In the genomic region with DNA sequence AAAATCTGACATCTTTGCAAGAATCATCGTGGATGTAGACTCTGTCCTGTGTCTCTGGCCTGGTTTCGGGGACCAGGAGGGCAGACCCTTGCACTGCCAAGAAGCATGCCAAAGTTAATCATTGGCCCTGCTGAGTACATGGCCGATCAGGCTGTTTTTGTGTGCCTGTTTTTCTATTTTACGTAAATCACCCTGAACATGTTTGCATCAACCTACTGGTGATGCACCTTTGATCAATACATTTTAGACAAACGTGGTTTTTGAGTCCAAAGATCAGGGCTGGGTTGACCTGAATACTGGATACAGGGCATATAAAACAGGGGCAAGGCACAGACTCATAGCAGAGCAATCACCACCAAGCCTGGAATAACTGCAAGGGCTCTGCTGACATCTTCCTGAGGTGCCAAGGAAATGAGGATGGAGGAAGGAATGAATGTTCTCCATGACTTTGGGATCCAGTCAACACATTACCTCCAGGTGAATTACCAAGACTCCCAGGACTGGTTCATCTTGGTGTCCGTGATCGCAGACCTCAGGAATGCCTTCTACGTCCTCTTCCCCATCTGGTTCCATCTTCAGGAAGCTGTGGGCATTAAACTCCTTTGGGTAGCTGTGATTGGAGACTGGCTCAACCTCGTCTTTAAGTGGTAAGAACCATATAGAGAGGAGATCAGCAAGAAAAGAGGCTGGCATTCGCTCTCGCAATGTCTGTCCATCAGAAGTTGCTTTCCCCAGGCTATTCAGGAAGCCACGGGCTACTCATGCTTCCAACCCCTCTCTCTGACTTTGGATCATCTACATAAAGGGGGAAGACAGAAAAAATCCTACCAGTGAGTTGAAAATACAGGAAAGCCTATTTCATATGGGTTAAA, we compare ENCODE assay signal across 1 cellular context.
TF ChIP-seq lines count a peak whose summit lies in the region.

A gene (plus strand): TSS at position 340 of the 872 bp plus-strand sequence. CDS start 78 bp downstream, at position 418.

TF ChIP-seq in HepG2, 621 proteins besides CTCF, POLR2A, EP300 and RAD21 (continued from another document and continues in another):
- TF ChIP-seq, protein P1, sequence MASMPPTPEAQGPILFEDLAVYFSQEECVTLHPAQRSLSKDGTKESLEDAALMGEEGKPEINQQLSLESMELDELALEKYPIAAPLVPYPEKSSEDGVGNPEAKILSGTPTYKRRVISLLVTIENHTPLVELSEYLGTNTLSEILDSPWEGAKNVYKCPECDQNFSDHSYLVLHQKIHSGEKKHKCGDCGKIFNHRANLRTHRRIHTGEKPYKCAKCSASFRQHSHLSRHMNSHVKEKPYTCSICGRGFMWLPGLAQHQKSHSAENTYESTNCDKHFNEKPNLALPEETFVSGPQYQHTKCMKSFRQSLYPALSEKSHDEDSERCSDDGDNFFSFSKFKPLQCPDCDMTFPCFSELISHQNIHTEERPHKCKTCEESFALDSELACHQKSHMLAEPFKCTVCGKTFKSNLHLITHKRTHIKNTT (CRISPR knock-in tag; IDR thresholded peaks at IDR 0.05), result no peak
- TF ChIP-seq RAD51 (IDR thresholded peaks at IDR 0.05; ENCODE audit: borderline replicate concordance) (no peak), MTF1 (CRISPR knock-in tag; IDR thresholded peaks at IDR 0.05) (no peak), ARID2 (CRISPR knock-in tag; IDR thresholded peaks at IDR 0.05; ENCODE audit: borderline replicate concordance) (no peak), ZNF556 (CRISPR knock-in tag; IDR thresholded peaks at IDR 0.05; ENCODE audit: borderline replicate concordance) (0 out of 2 replicates have a peak, but pooled peaks have one; percentile 62), ZNF75D (CRISPR knock-in tag; IDR thresholded peaks at IDR 0.05; ENCODE audit: borderline replicate concordance) (no peak), ZNF264 (CRISPR knock-in tag; IDR thresholded peaks at IDR 0.05) (peak; percentile 62; the same call in 1 of the 2 replicates), ZNF124 (CRISPR knock-in tag; IDR thresholded peaks at IDR 0.05) (no peak), ZNF337 (CRISPR knock-in tag; IDR thresholded peaks at IDR 0.05; ENCODE audit: borderline replicate concordance, low read depth) (0 out of 2 replicates have a peak, but pooled peaks have one; percentile 39), KLF9 (CRISPR knock-in tag; IDR thresholded peaks at IDR 0.05; ENCODE audit: low read depth) (no peak), ZSCAN21 (CRISPR knock-in tag; IDR thresholded peaks at IDR 0.05; ENCODE audit: borderline replicate concordance) (no peak), HIVEP1 (CRISPR knock-in tag; IDR thresholded peaks at IDR 0.05) (no peak), GATA4 (IDR thresholded peaks at IDR 0.05; ENCODE audit: borderline replicate concordance, low read depth) (peak; percentile 42; the same call in 1 of the 2 replicates), POLR2G (IDR thresholded peaks at IDR 0.05; ENCODE audit: low read depth, low read length) (no peak), MAFK (conservative IDR thresholded peaks at IDR 0.05 in 1 of 2, IDR thresholded peaks at IDR 0.05 in 1 of 2; ENCODE audit: low read length in 2 of 2) (no peak), DNMT1 (CRISPR knock-in tag; IDR thresholded peaks at IDR 0.05) (no peak), SUZ12 (IDR thresholded peaks at IDR 0.05; ENCODE audit: low read depth, low read length) (no peak), POLR2AphosphoS5 (IDR thresholded peaks at IDR 0.05; ENCODE audit: low read depth, low read length) (peak; percentile 97), KDM3A (CRISPR knock-in tag; IDR thresholded peaks at IDR 0.05; ENCODE audit: low read depth) (peak; percentile 59; the same call in 1 of the 2 replicates), DPF2 (CRISPR knock-in tag; IDR thresholded peaks at IDR 0.05; ENCODE audit: borderline replicate concordance, low read depth) (peak; percentile 78), CEBPB (IDR thresholded peaks at IDR 0.05; ENCODE audit: borderline replicate concordance, low read depth, low read length) (peak; percentile 71), KLF6 (CRISPR knock-in tag; IDR thresholded peaks at IDR 0.05) (peak; percentile 23; the same call in 1 of the 2 replicates), ZNF224 (CRISPR knock-in tag; IDR thresholded peaks at IDR 0.05) (no peak), ZNF546 (CRISPR knock-in tag; conservative IDR thresholded peaks at IDR 0.05) (no peak), ZNF484 (CRISPR knock-in tag; IDR thresholded peaks at IDR 0.05; ENCODE audit: borderline replicate concordance, low read depth) (no peak), REL (CRISPR knock-in tag; conservative IDR thresholded peaks at IDR 0.05) (no peak), NKX3-1 (CRISPR knock-in tag; IDR thresholded peaks at IDR 0.05) (no peak), SRY (CRISPR knock-in tag; IDR thresholded peaks at IDR 0.05) (no peak), ZMYM2 (CRISPR knock-in tag; IDR thresholded peaks at IDR 0.05) (no peak)
- TF ChIP-seq, protein P2, sequence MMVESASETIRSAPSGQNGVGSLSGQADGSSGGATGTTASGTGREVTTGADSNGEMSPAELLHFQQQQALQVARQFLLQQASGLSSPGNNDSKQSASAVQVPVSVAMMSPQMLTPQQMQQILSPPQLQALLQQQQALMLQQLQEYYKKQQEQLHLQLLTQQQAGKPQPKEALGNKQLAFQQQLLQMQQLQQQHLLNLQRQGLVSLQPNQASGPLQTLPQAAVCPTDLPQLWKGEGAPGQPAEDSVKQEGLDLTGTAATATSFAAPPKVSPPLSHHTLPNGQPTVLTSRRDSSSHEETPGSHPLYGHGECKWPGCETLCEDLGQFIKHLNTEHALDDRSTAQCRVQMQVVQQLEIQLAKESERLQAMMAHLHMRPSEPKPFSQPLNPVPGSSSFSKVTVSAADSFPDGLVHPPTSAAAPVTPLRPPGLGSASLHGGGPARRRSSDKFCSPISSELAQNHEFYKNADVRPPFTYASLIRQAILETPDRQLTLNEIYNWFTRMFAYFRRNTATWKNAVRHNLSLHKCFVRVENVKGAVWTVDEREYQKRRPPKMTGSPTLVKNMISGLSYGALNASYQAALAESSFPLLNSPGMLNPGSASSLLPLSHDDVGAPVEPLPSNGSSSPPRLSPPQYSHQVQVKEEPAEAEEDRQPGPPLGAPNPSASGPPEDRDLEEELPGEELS (CRISPR knock-in tag; IDR thresholded peaks at IDR 0.05), result peak; percentile 88
- TF ChIP-seq, protein P3, sequence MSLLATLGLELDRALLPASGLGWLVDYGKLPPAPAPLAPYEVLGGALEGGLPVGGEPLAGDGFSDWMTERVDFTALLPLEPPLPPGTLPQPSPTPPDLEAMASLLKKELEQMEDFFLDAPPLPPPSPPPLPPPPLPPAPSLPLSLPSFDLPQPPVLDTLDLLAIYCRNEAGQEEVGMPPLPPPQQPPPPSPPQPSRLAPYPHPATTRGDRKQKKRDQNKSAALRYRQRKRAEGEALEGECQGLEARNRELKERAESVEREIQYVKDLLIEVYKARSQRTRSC (CRISPR knock-in tag; IDR thresholded peaks at IDR 0.05; ENCODE audit: low read depth), result no peak
- TF ChIP-seq, protein P4, sequence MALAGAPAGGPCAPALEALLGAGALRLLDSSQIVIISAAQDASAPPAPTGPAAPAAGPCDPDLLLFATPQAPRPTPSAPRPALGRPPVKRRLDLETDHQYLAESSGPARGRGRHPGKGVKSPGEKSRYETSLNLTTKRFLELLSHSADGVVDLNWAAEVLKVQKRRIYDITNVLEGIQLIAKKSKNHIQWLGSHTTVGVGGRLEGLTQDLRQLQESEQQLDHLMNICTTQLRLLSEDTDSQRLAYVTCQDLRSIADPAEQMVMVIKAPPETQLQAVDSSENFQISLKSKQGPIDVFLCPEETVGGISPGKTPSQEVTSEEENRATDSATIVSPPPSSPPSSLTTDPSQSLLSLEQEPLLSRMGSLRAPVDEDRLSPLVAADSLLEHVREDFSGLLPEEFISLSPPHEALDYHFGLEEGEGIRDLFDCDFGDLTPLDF (CRISPR knock-in tag; IDR thresholded peaks at IDR 0.05), result no peak
- TF ChIP-seq, protein P5, sequence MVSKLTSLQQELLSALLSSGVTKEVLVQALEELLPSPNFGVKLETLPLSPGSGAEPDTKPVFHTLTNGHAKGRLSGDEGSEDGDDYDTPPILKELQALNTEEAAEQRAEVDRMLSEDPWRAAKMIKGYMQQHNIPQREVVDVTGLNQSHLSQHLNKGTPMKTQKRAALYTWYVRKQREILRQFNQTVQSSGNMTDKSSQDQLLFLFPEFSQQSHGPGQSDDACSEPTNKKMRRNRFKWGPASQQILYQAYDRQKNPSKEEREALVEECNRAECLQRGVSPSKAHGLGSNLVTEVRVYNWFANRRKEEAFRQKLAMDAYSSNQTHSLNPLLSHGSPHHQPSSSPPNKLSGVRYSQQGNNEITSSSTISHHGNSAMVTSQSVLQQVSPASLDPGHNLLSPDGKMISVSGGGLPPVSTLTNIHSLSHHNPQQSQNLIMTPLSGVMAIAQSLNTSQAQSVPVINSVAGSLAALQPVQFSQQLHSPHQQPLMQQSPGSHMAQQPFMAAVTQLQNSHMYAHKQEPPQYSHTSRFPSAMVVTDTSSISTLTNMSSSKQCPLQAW (CRISPR knock-in tag; IDR thresholded peaks at IDR 0.05), result peak; percentile 99
- TF ChIP-seq, protein P6, sequence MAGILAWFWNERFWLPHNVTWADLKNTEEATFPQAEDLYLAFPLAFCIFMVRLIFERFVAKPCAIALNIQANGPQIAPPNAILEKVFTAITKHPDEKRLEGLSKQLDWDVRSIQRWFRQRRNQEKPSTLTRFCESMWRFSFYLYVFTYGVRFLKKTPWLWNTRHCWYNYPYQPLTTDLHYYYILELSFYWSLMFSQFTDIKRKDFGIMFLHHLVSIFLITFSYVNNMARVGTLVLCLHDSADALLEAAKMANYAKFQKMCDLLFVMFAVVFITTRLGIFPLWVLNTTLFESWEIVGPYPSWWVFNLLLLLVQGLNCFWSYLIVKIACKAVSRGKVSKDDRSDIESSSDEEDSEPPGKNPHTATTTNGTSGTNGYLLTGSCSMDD (CRISPR knock-in tag; IDR thresholded peaks at IDR 0.05), result no peak
- TF ChIP-seq, protein P7, sequence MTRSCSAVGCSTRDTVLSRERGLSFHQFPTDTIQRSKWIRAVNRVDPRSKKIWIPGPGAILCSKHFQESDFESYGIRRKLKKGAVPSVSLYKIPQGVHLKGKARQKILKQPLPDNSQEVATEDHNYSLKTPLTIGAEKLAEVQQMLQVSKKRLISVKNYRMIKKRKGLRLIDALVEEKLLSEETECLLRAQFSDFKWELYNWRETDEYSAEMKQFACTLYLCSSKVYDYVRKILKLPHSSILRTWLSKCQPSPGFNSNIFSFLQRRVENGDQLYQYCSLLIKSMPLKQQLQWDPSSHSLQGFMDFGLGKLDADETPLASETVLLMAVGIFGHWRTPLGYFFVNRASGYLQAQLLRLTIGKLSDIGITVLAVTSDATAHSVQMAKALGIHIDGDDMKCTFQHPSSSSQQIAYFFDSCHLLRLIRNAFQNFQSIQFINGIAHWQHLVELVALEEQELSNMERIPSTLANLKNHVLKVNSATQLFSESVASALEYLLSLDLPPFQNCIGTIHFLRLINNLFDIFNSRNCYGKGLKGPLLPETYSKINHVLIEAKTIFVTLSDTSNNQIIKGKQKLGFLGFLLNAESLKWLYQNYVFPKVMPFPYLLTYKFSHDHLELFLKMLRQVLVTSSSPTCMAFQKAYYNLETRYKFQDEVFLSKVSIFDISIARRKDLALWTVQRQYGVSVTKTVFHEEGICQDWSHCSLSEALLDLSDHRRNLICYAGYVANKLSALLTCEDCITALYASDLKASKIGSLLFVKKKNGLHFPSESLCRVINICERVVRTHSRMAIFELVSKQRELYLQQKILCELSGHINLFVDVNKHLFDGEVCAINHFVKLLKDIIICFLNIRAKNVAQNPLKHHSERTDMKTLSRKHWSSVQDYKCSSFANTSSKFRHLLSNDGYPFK (CRISPR knock-in tag; IDR thresholded peaks at IDR 0.05; ENCODE audit: borderline replicate concordance), result no peak
- TF ChIP-seq, protein P8, sequence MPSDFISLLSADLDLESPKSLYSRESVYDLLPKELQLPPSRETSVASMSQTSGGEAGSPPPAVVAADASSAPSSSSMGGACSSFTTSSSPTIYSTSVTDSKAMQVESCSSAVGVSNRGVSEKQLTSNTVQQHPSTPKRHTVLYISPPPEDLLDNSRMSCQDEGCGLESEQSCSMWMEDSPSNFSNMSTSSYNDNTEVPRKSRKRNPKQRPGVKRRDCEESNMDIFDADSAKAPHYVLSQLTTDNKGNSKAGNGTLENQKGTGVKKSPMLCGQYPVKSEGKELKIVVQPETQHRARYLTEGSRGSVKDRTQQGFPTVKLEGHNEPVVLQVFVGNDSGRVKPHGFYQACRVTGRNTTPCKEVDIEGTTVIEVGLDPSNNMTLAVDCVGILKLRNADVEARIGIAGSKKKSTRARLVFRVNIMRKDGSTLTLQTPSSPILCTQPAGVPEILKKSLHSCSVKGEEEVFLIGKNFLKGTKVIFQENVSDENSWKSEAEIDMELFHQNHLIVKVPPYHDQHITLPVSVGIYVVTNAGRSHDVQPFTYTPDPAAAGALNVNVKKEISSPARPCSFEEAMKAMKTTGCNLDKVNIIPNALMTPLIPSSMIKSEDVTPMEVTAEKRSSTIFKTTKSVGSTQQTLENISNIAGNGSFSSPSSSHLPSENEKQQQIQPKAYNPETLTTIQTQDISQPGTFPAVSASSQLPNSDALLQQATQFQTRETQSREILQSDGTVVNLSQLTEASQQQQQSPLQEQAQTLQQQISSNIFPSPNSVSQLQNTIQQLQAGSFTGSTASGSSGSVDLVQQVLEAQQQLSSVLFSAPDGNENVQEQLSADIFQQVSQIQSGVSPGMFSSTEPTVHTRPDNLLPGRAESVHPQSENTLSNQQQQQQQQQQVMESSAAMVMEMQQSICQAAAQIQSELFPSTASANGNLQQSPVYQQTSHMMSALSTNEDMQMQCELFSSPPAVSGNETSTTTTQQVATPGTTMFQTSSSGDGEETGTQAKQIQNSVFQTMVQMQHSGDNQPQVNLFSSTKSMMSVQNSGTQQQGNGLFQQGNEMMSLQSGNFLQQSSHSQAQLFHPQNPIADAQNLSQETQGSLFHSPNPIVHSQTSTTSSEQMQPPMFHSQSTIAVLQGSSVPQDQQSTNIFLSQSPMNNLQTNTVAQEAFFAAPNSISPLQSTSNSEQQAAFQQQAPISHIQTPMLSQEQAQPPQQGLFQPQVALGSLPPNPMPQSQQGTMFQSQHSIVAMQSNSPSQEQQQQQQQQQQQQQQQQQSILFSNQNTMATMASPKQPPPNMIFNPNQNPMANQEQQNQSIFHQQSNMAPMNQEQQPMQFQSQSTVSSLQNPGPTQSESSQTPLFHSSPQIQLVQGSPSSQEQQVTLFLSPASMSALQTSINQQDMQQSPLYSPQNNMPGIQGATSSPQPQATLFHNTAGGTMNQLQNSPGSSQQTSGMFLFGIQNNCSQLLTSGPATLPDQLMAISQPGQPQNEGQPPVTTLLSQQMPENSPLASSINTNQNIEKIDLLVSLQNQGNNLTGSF (CRISPR knock-in tag; IDR thresholded peaks at IDR 0.05), result no peak
- TF ChIP-seq, protein P9, sequence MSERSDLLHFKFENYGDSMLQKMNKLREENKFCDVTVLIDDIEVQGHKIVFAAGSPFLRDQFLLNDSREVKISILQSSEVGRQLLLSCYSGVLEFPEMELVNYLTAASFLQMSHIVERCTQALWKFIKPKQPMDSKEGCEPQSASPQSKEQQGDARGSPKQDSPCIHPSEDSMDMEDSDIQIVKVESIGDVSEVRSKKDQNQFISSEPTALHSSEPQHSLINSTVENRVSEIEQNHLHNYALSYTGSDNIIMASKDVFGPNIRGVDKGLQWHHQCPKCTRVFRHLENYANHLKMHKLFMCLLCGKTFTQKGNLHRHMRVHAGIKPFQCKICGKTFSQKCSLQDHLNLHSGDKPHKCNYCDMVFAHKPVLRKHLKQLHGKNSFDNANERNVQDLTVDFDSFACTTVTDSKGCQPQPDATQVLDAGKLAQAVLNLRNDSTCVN (CRISPR knock-in tag; IDR thresholded peaks at IDR 0.05; ENCODE audit: borderline replicate concordance), result peak; percentile 51; the same call in 1 of the 2 replicates
- TF ChIP-seq, protein P10, sequence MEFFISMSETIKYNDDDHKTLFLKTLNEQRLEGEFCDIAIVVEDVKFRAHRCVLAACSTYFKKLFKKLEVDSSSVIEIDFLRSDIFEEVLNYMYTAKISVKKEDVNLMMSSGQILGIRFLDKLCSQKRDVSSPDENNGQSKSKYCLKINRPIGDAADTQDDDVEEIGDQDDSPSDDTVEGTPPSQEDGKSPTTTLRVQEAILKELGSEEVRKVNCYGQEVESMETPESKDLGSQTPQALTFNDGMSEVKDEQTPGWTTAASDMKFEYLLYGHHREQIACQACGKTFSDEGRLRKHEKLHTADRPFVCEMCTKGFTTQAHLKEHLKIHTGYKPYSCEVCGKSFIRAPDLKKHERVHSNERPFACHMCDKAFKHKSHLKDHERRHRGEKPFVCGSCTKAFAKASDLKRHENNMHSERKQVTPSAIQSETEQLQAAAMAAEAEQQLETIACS (CRISPR knock-in tag; IDR thresholded peaks at IDR 0.05), result no peak
